Comparison of ENCODE assay signal across 1 cellular context in genomic region chr20:49627329-49627761, GRCh38.
TF ChIP-seq lines count a peak whose summit lies in the region.

No MANE protein-coding gene starts in this region.

TF ChIP-seq in HepG2, 621 proteins besides CTCF, POLR2A, EP300 and RAD21:
- 0 out of 2 replicates have a peak, but pooled peaks have one; percentile 32 for TF ChIP-seq DZIP1 (CRISPR knock-in tag; IDR thresholded peaks at IDR 0.05)
- 0 out of 2 replicates have a peak, but pooled peaks have one; percentile 64 for TF ChIP-seq FOXO4 (CRISPR knock-in tag; conservative IDR thresholded peaks at IDR 0.05)
- TF ChIP-seq ZBTB4 (CRISPR knock-in tag; IDR thresholded peaks at IDR 0.05; ENCODE audit: borderline replicate concordance), result no peak
